In genomic region chr3:159144891-159145290, GRCh38 we compare ENCODE assay signal across 27 cellular contexts.
"Had no signal": no experiment of that assay in that cellular context is flagged by ENCODE, and none has a peak within 500 bp of the region (broad histone marks: within the 10 kb centered on the region; RNA-seq: fewer than 3 reads in every experiment).

No MANE protein-coding gene starts in this region.

- H3K9me3 Mint-ChIP-seq: dendritic cell treated with granulocyte-macrophage colony-stimulating factor and Interleukin-4, amounts not matched to agents 40 ng/mL and 50 ng/mL, for 4 days; neural progenitor cell; stimulated activated naive CD8-positive, alpha-beta T cell treated with anti-CD3 and anti-CD28 coated beads, Interleukin-15, Interleukin-2, amounts not matched to agents 100 ng/mL and 50 ng/mL, for 24 hours had no signal

- H3K9me3 ChIP-seq: colonic mucosa, esophagus muscularis mucosa, gastroesophageal sphincter, heart left ventricle, lower lobe of right lung, ovary, right lobe of liver, suprapubic skin, transverse colon, vagina had no signal

- DNase-seq: colonic mucosa; effector CD8-positive, alpha-beta T cell; foreskin keratinocyte; heart left ventricle; hippocampal formation; islet precursor cell; kidney glomerular epithelial cell; left colon; left ventricle myocardium superior; lower lobe of right lung; natural killer cell; nucleus accumbens; ovary; posterior cingulate gyrus; right lobe of liver; small intestine; stimulated activated CD4-positive, alpha-beta T cell treated with anti-CD3 and anti-CD28 coated beads, Interleukin-15, amount 100 ng/mL, for 24 hours; stimulated activated CD4-positive, alpha-beta T cell treated with anti-CD3 and anti-CD28 coated beads, Interleukin-2, amount 100 ng/mL, for 48 hours; stimulated activated naive B cell treated with anti-CD40 and anti-IgM and Interleukin-4, amounts not matched to agents 10 μg/mL and 1 μg/mL and 100 μg/mL, for 72 hours; transverse colon had no signal

- H3K4me1 Mint-ChIP-seq: natural killer cell; stimulated activated naive B cell treated with anti-CD40 and anti-IgM and Interleukin-4, amounts not matched to agents 10 μg/mL and 1 μg/mL and 100 μg/mL, for 72 hours had no signal

- H3K36me3 ChIP-seq: colonic mucosa, esophagus muscularis mucosa, gastroesophageal sphincter, heart left ventricle, lower lobe of right lung, neural progenitor cell, ovary, right lobe of liver, suprapubic skin, transverse colon, vagina had no signal

- H3K36me3 Mint-ChIP-seq: natural killer cell; neural progenitor cell; stimulated activated naive B cell treated with anti-CD40 and anti-IgM and Interleukin-4, amounts not matched to agents 10 μg/mL and 1 μg/mL and 100 μg/mL, for 72 hours had no signal

- H3K27me3 ChIP-seq: colonic mucosa, esophagus muscularis mucosa, foreskin keratinocyte, gastroesophageal sphincter, heart left ventricle, ovary, right lobe of liver, suprapubic skin, transverse colon, vagina had no signal

- ATAC-seq: foreskin keratinocyte; gastroesophageal sphincter; heart left ventricle; left colon; left ventricle myocardium superior; lower lobe of right lung; natural killer cell; right lobe of liver; stimulated activated naive B cell treated with anti-CD40 and anti-IgM and Interleukin-4, amounts not matched to agents 10 μg/mL and 1 μg/mL and 100 μg/mL, for 72 hours had no signal

- H3K4me2 ChIP-seq: neural progenitor cell had no signal

- H3K4me3 ChIP-seq: colonic mucosa, esophagus muscularis mucosa, gastroesophageal sphincter, heart left ventricle, lower lobe of right lung, neural progenitor cell, ovary, right lobe of liver, suprapubic skin, transverse colon, vagina had no signal

- H3K27ac ChIP-seq: colonic mucosa, esophagus muscularis mucosa, foreskin keratinocyte, gastroesophageal sphincter, heart left ventricle, lower lobe of right lung, neural progenitor cell, ovary, right lobe of liver, suprapubic skin, transverse colon, vagina had no signal

- FAIRE-seq: small intestine had no signal

- H3K4me1 ChIP-seq: colonic mucosa, esophagus muscularis mucosa, foreskin keratinocyte, gastroesophageal sphincter, heart left ventricle, lower lobe of right lung, right lobe of liver, suprapubic skin, transverse colon, vagina had no signal

- H3K4me3 Mint-ChIP-seq: dendritic cell treated with granulocyte-macrophage colony-stimulating factor and Interleukin-4, amounts not matched to agents 40 ng/mL and 50 ng/mL, for 4 days; natural killer cell; neural progenitor cell; stimulated activated naive B cell treated with anti-CD40 and anti-IgM and Interleukin-4, amounts not matched to agents 10 μg/mL and 1 μg/mL and 100 μg/mL, for 72 hours; stimulated activated naive CD8-positive, alpha-beta T cell treated with anti-CD3 and anti-CD28 coated beads, Interleukin-15, Interleukin-2, amounts not matched to agents 100 ng/mL and 50 ng/mL, for 24 hours had no signal

- H2AFZ ChIP-seq: neural progenitor cell had no signal

- H3K27ac Mint-ChIP-seq: dendritic cell treated with granulocyte-macrophage colony-stimulating factor and Interleukin-4, amounts not matched to agents 40 ng/mL and 50 ng/mL, for 4 days; natural killer cell; neural progenitor cell; stimulated activated naive B cell treated with anti-CD40 and anti-IgM and Interleukin-4, amounts not matched to agents 10 μg/mL and 1 μg/mL and 100 μg/mL, for 72 hours; stimulated activated naive CD8-positive, alpha-beta T cell treated with anti-CD3 and anti-CD28 coated beads, Interleukin-15, Interleukin-2, amounts not matched to agents 100 ng/mL and 50 ng/mL, for 24 hours had no signal

- H3K27me3 Mint-ChIP-seq: dendritic cell treated with granulocyte-macrophage colony-stimulating factor and Interleukin-4, amounts not matched to agents 40 ng/mL and 50 ng/mL, for 4 days; stimulated activated naive B cell treated with anti-CD40 and anti-IgM and Interleukin-4, amounts not matched to agents 10 μg/mL and 1 μg/mL and 100 μg/mL, for 72 hours had no signal
